Comparison of ENCODE assay signal across 12 cellular contexts in the genomic region with DNA sequence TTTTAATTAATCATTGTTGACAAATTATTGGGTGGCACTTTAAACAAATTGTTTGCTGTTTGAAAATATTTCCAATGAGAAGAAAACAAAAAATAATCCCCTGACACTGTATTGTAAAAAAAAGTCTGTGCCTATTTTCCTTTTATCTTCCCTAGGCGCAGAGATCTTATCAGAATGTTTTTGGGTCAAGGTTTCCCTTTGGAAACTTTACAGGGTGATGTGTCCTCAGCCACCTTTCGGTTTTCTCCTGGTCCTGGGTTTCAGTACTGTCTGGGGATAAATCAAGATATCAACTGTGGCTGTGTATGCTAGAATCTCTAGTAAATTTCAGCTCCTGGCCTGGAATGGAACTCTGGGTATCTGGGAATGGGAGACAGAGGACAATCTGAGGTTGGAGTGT. TPM values are rescaled to one million over a fixed set of nuclear protein-coding genes. Genes with fewer than 3 reads are reported as not detected.
DNase-seq lines count a peak whose midpoint lies in the region; ATAC-seq and TF ChIP-seq lines count a peak whose summit lies in the region.
"Had no signal": no experiment of that assay in that cellular context is flagged by ENCODE, and none has a peak within 500 bp of the region (broad histone marks: within the 10 kb centered on the region; RNA-seq: fewer than 3 reads in every experiment).

No MANE protein-coding gene starts in this region.

- H3K4me1 Mint-ChIP-seq in Caco-2 (ENCODE audit: low read depth, unreplicated experiment) (peaks cover 16% of the 10 kb centered on the region), IgD-negative memory B cell (peaks cover 41 to 45% (median 41%) of the 10 kb centered on the region in 3 donors)
- peaks cover 23 to 28% of the 10 kb centered on the region in 2 donors for H3K4me1 Mint-ChIP-seq in natural killer cell treated with Interleukin-12 subunit alpha and Interleukin-12 subunit beta and Interleukin-15 and Interleukin-18, amount 100 ng/mL, for 72 hours (ENCODE audit: low read depth in 2 of 2)

- H3K4me1 ChIP-seq in Caco-2: peaks cover 10% of the 10 kb centered on the region; the same call in 1 of the 2 replicates
- peaks cover 13 to 34% of the 10 kb centered on the region in 2 donors for H3K4me1 ChIP-seq in adrenal gland (replicated peaks in 1 of 2)
- peaks cover 0 to 19% (median 0%) of the 10 kb centered on the region in 4 donors for H3K4me1 ChIP-seq in tibial nerve

- H3K4me3 ChIP-seq in Caco-2 (ENCODE audit: low read depth, low read length) (no peak overlapping the region; the same call in 1 of the 2 replicates), adrenal gland (peak overlapping the region in 1 of 4 donors; percentile 82), tibial nerve (no peak overlapping the region)
- H3K4me3 ChIP-seq: lung had no signal

- ATAC-seq in natural killer cell treated with Interleukin-12 subunit alpha and Interleukin-12 subunit beta and Interleukin-15 and Interleukin-18, amount 100 ng/mL, for 72 hours: no peak
- ATAC-seq in GM21515 (IDR thresholded peaks at IDR 0.05; ENCODE audit: unreplicated experiment): no peak
- ATAC-seq: esophagus mucosa had no signal

- BruUV-seq in Caco-2 (replicated peaks; lab: Mats Ljungman, UMichigan): no TSS peak

- no peak for TF ChIP-seq CTCF in Caco-2 (IDR thresholded peaks at IDR 0.05; ENCODE audit: insufficient read depth in 1 of 2, low read depth in 1 of 2, low read length in 1 of 2, severe bottlenecking in 1 of 2, unreplicated experiment in 1 of 2)
- TF ChIP-seq CTCF in adrenal gland (IDR thresholded peaks at IDR 0.05): no peak
- no peak for TF ChIP-seq CTCF in tibial nerve (IDR thresholded peaks at IDR 0.05)

- H3K27me3 Mint-ChIP-seq in Caco-2 (ENCODE audit: insufficient read depth, unreplicated experiment) (no peaks in the 10 kb centered on the region), IgD-negative memory B cell (no peaks in the 10 kb centered on the region)
- H3K27me3 Mint-ChIP-seq in natural killer cell treated with Interleukin-12 subunit alpha and Interleukin-12 subunit beta and Interleukin-15 and Interleukin-18, amount 100 ng/mL, for 72 hours: no peaks in the 10 kb centered on the region

- no peak for TF ChIP-seq EP300 in tibial nerve (IDR thresholded peaks at IDR 0.05)

- H3K9me3 Mint-ChIP-seq in Caco-2 (ENCODE audit: unreplicated experiment) (peaks cover 9% of the 10 kb centered on the region), IgD-negative memory B cell (peaks cover 0 to 9% (median 2%) of the 10 kb centered on the region in 3 donors)
- H3K9me3 Mint-ChIP-seq in natural killer cell treated with Interleukin-12 subunit alpha and Interleukin-12 subunit beta and Interleukin-15 and Interleukin-18, amount 100 ng/mL, for 72 hours: no peaks in the 10 kb centered on the region

- H3K27ac Mint-ChIP-seq in Caco-2 (ENCODE audit: unreplicated experiment): peak overlapping the region; percentile 42
- H3K27ac Mint-ChIP-seq in IgD-negative memory B cell: peak overlapping the region; percentile 95 to 99 (median 98)
- H3K27ac Mint-ChIP-seq in natural killer cell treated with Interleukin-12 subunit alpha and Interleukin-12 subunit beta and Interleukin-15 and Interleukin-18, amount 100 ng/mL, for 72 hours: peak overlapping the region; percentile 91 to 94

- intact Hi-C loops in Caco-2 (cut with micrococcal nuclease; ENCODE audit: unreplicated experiment) (loop anchor here (2.0 to 10.0 kb wide), 2 partner anchors 105 to 127 kb away; partner anchors contain the start of genes ZNF138 and ZNF680), adrenal gland (cut with DNase I) (no loop called here)

- H3K27me3 ChIP-seq in Caco-2 (replicated peaks; ENCODE audit: control insufficient read depth, insufficient read depth, low read length) (no peaks in the 10 kb centered on the region), adrenal gland (no peaks in the 10 kb centered on the region), tibial nerve (no peaks in the 10 kb centered on the region)

- POLR2A ChIA-PET in Caco-2 (lab: Charles Lee): no interaction called here

- TF ChIP-seq POLR2A in adrenal gland (IDR thresholded peaks at IDR 0.05): no peak
- no peak for TF ChIP-seq POLR2A in tibial nerve (IDR thresholded peaks at IDR 0.05)

- H3K36me3 ChIP-seq in Caco-2 (ENCODE audit: control insufficient read depth, insufficient read depth, low read length): no peaks in the 10 kb centered on the region
- no peaks in the 10 kb centered on the region for H3K36me3 ChIP-seq in adrenal gland (replicated peaks in 1 of 2)
- H3K36me3 ChIP-seq in tibial nerve: peaks cover 0 to 22% (median 0%) of the 10 kb centered on the region in 3 donors

- 31 to 47% (median 40%) methylated on average over 2 of the region's 2 CpGs for WGBS in adrenal gland, 4 donors
- WGBS in tibial nerve, 2 donors: 87 to 90% methylated on average over 2 of the region's 2 CpGs

- CTCF ChIA-PET in Caco-2 (lab: Charles Lee): no interaction called here

- peak overlapping the region in 3 of 5 donors; percentile 62 to 91 (median 80) for H3K27ac ChIP-seq in adrenal gland
- H3K27ac ChIP-seq in tibial nerve: no peak overlapping the region

- H3K9me3 ChIP-seq in Caco-2 (no peaks in the 10 kb centered on the region), adrenal gland (replicated peaks in 1 of 3) (no peaks in the 10 kb centered on the region), tibial nerve (no peaks in the 10 kb centered on the region)

- no peak for DNase-seq in Caco-2
- DNase-seq in adrenal gland: peak; percentile 33 to 62 (median 46)
- no peak for DNase-seq in natural killer cell treated with Interleukin-12 subunit alpha and Interleukin-12 subunit beta and Interleukin-15 and Interleukin-18, amount 100 ng/mL, for 72 hours (ENCODE audit: low spot score)
- DNase-seq in tibial nerve (ENCODE audit: low spot score in 2 of 2): no peak
- DNase-seq in NCI-H1105 treated with DMSO at 0.1 percent for 48 hours (lab: John Stamatoyannopoulos, UW): no peak
- DNase-seq in cerebellum (ENCODE audit: low spot score): no peak
- DNase-seq: NCI-H1417 treated with DMSO at 0.1 percent for 48 hours; stimulated activated CD4-positive, alpha-beta T cell treated with anti-CD3 and anti-CD28 coated beads, Interleukin-1b, Interleukin-23, amount 100 ng/mL, for 48 hours had no signal

- peak overlapping the region; percentile 94 for H3K4me3 Mint-ChIP-seq in Caco-2 (ENCODE audit: unreplicated experiment)
- H3K4me3 Mint-ChIP-seq in IgD-negative memory B cell: peak overlapping the region; percentile 95 to 98 (median 98)
- peak overlapping the region; percentile 96 for H3K4me3 Mint-ChIP-seq in natural killer cell treated with Interleukin-12 subunit alpha and Interleukin-12 subunit beta and Interleukin-15 and Interleukin-18, amount 100 ng/mL, for 72 hours

- H3K36me3 Mint-ChIP-seq in Caco-2 (ENCODE audit: insufficient read depth, unreplicated experiment): peaks cover 45% of the 10 kb centered on the region
- H3K36me3 Mint-ChIP-seq in IgD-negative memory B cell: peaks cover 18% of the 10 kb centered on the region
- H3K36me3 Mint-ChIP-seq in natural killer cell treated with Interleukin-12 subunit alpha and Interleukin-12 subunit beta and Interleukin-15 and Interleukin-18, amount 100 ng/mL, for 72 hours: peaks cover 22% of the 10 kb centered on the region

RNA-seq across cellular contexts. Expression of gene ZNF107, which starts 1.4 kb away (rescaled TPM):
- total RNA-seq in Caco-2 (2022) (12.0 and 13.0 TPM in 2 replicates), adrenal gland (10 to 100 TPM in 4 of 8 donors, 1 to 10 TPM in 4; 2.8 to 15.7 (median 10.0) TPM), tibial nerve (1 to 10 TPM; 3.6 to 9.0 (median 6.4) TPM), cerebellum (16.5 TPM)
- polyA plus RNA-seq in IgD-negative memory B cell (15.3 TPM), adrenal gland (10 to 100 TPM in 1 of 3 donors, 1 to 10 TPM in 2; 2.3 to 13.5 (median 3.5) TPM)
- total RNA-seq in natural killer cell treated with Interleukin-12 subunit alpha and Interleukin-12 subunit beta and Interleukin-15 and Interleukin-18, amount 100 ng/mL, for 72 hours: 10 to 100 TPM in 1 of 2 donors, 1 to 10 TPM in 1; 7.9 to 16.8 TPM

Comparison
In these comparisons a context has a peak if more than half of its experiments do, and no peak if none do; other contexts are left out.
1. DNase-seq: peak in adrenal gland (7 of 7); none in Caco-2 (0 of 2), natural killer cell treated with Interleukin-12 subunit alpha and Interleukin-12 subunit beta and Interleukin-15 and Interleukin-18, amount 100 ng/mL, for 72 hours (single experiment), tibial nerve (0 of 2), NCI-H1105 treated with DMSO at 0.1 percent for 48 hours (single experiment) and cerebellum (single experiment).
2. H3K27ac Mint-ChIP-seq: peak in every context shown above with its lines; median percentile 98 in IgD-negative memory B cell; 92 in natural killer cell treated with Interleukin-12 subunit alpha and Interleukin-12 subunit beta and Interleukin-15 and Interleukin-18, amount 100 ng/mL, for 72 hours; 42 in Caco-2.
3. H3K27ac ChIP-seq: peak in adrenal gland (3 of 5); none in tibial nerve (0 of 4).
4. Peak in every context shown above with its lines, with median percentiles within 50 percentile points of each other: H3K4me3 Mint-ChIP-seq.